Comparison of ENCODE assay signal across 8 cellular contexts in genomic region chr1:168465942-168466702, GRCh38.
DNase-seq lines count a peak whose midpoint lies in the region; ATAC-seq lines count a peak whose summit lies in the region.

No MANE protein-coding gene starts in this region.

- H3K9me3 Mint-ChIP-seq in activated T-cell treated with anti-CD3 and anti-CD28 coated beads, Interleukin-2, amount 50 U/mL, for 24 hours, result peaks cover 14% of the 10 kb centered on the region

- peak; percentile 45 for ATAC-seq in HG03108 (IDR thresholded peaks at IDR 0.05; ENCODE audit: unreplicated experiment)
- ATAC-seq in HG03457 (IDR thresholded peaks at IDR 0.05; ENCODE audit: unreplicated experiment), result no peak

- H3K27me3 Mint-ChIP-seq in activated T-cell treated with anti-CD3 and anti-CD28 coated beads, Interleukin-2, amount 50 U/mL, for 24 hours, result no peaks in the 10 kb centered on the region

- H3K27ac Mint-ChIP-seq in activated T-cell treated with anti-CD3 and anti-CD28 coated beads, Interleukin-2, amount 50 U/mL, for 24 hours, result peak overlapping the region; percentile 87

- H3K4me1 Mint-ChIP-seq in activated T-cell treated with anti-CD3 and anti-CD28 coated beads, Interleukin-2, amount 50 U/mL, for 24 hours (ENCODE audit: low read depth), result peaks cover 59% of the 10 kb centered on the region

- no peak overlapping the region for H3K4me3 Mint-ChIP-seq in activated T-cell treated with anti-CD3 and anti-CD28 coated beads, Interleukin-2, amount 50 U/mL, for 24 hours

- H3K36me3 Mint-ChIP-seq in activated T-cell treated with anti-CD3 and anti-CD28 coated beads, Interleukin-2, amount 50 U/mL, for 24 hours (ENCODE audit: low read depth), result peaks cover 5% of the 10 kb centered on the region

- DNase-seq in activated gamma-delta T cell treated with Interleukin-2 at 50 U/mL for 16 hours, result peak; percentile 13
- DNase-seq in activated gamma-delta T cell (lab: John Stamatoyannopoulos, UW), result no peak
- DNase-seq in NCI-H446 (lab: John Stamatoyannopoulos, UW), result peak; percentile 82 to 92
- DNase-seq in activated T-cell treated with anti-CD3 and anti-CD28 coated beads, Interleukin-2, amount 50 U/mL, for 24 hours, result peak; percentile 54
- DNase-seq in left kidney (ENCODE audit: low read depth, low spot score), result peak; percentile 95
- peak; percentile 33 to 68 for DNase-seq in stimulated activated CD8-positive, alpha-beta memory T cell treated with anti-CD3 and anti-CD28 coated beads, Interleukin-7, amount 100 ng/mL, for 48 hours (ENCODE audit: extremely low read depth in 1 of 2, low read depth in 1 of 2)
